10 cellular contexts compared by ENCODE assay signal in the genomic region with DNA sequence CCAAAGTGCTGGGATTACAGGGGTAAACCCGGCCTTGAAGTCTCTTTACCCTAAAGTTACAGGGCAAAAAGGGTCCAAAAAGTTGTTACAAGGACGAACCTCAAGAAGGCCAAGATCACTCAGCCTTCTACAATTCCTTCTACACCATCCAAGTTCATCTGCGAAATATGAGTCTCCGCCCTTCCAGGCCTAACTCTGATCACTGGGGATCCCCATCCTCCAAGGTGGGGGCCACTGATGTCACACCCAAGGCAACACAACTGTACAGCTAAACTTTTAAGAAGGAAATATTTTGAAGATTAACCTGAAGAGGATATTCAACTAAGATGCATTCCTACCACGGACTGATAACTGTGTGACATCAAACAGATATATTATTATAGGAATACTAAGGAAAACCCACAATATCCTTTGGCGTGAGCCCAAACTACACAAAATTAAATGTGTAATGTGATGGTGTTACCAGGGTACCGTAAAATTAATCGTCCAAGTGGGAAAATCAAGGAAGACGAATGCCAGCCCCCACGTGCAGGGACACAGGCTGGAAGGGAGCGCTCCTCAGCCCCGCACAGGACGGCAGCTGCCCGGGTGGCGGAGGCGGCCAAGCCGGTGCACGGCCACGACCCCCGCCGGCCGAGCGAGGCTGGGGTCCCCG. TPM values are rescaled to one million over a fixed set of nuclear protein-coding genes. Genes with fewer than 3 reads are reported as not detected.
DNase-seq lines count a peak whose midpoint lies in the region; ATAC-seq, FAIRE-seq and TF ChIP-seq lines count a peak whose summit lies in the region.
"Had no signal": no experiment of that assay in that cellular context is flagged by ENCODE, and none has a peak within 500 bp of the region (broad histone marks: within the 10 kb centered on the region; RNA-seq: fewer than 3 reads in every experiment).

No MANE protein-coding gene starts in this region.

- no peak for FAIRE-seq in H54 (lab: Jason Lieb, UNC)
- FAIRE-seq: colon, G401.6 had no signal

- H3K36me3 ChIP-seq in mucosa of descending colon (ENCODE audit: low read depth), result no peaks in the 10 kb centered on the region

- H3K9me3 ChIP-seq in mucosa of descending colon, result no peaks in the 10 kb centered on the region

- TF ChIP-seq POLR2A in H54 (IDR thresholded peaks at IDR 0.05; ENCODE audit: low read depth, low read length), result no peak

- peak; percentile 46 for DNase-seq in NCI-H748 (lab: John Stamatoyannopoulos, UW; ENCODE audit: unreplicated experiment)
- no peak for DNase-seq in NCI-H748 treated with DMSO at 0.1 percent for 48 hours (lab: John Stamatoyannopoulos, UW)
- DNase-seq in H54 (ENCODE audit: insufficient read length, low spot score), result peak; percentile 12
- DNase-seq in M059J (ENCODE audit: low read depth), result peak; percentile 15
- peak; percentile 6 to 14 for DNase-seq in cardiac fibroblast (ENCODE audit: low read depth in 2 of 2)
- peak in 1 of 3 donors; percentile 16 for DNase-seq in mucosa of descending colon
- no peak for DNase-seq in NCI-H146 treated with DMSO at 0.1 percent for 48 hours (lab: John Stamatoyannopoulos, UW; ENCODE audit: unreplicated experiment)
- DNase-seq in NCI-H510A treated with DMSO at 0.1 percent for 48 hours (lab: John Stamatoyannopoulos, UW), result no peak

- intact Hi-C loops in mucosa of descending colon (cut with DNase I, micrococcal nuclease), result no loop called here

- peaks cover 10% of the 10 kb centered on the region for H3K4me1 ChIP-seq in mucosa of descending colon (ENCODE audit: low read depth)

- peak overlapping the region; percentile 50 to 88 for H3K4me3 ChIP-seq in cardiac fibroblast (replicated peaks in 1 of 2; ENCODE audit: low read depth in 2 of 2, low read length in 2 of 2)
- peak overlapping the region; percentile 94 for H3K4me3 ChIP-seq in mucosa of descending colon

- ATAC-seq in mucosa of descending colon, result no peak

- TF ChIP-seq CTCF in cardiac fibroblast (IDR thresholded peaks at IDR 0.05; ENCODE audit: low read depth, low read length) (no peak), mucosa of descending colon (IDR thresholded peaks at IDR 0.05) (no peak)

RNA-seq across cellular contexts. Expression of gene PAXIP1, which starts 1.0 kb away (rescaled TPM):
- total RNA-seq in M059J (2014; rRNA removed; shearing (Covaris generic)), result 7.6 and 16.6 TPM in 2 replicates
- 10 to 100 TPM; 11.2 to 15.9 (median 11.5) TPM for total RNA-seq in mucosa of descending colon

Comparison
In these comparisons a context has a peak if more than half of its experiments do, and no peak if none do; other contexts are left out.
1. DNase-seq: peak in NCI-H748 (single experiment), H54 (single experiment), M059J (single experiment) and cardiac fibroblast (2 of 2); none in NCI-H748 treated with DMSO at 0.1 percent for 48 hours (single experiment), NCI-H146 treated with DMSO at 0.1 percent for 48 hours (single experiment) and NCI-H510A treated with DMSO at 0.1 percent for 48 hours (single experiment).